30 cellular contexts compared by ENCODE assay signal in genomic region chrX:130145123-130145522, GRCh38. TPM values are rescaled to one million over a fixed set of nuclear protein-coding genes. Genes with fewer than 3 reads are reported as not detected.
"Had no signal": no experiment of that assay in that cellular context is flagged by ENCODE, and none has a peak within 500 bp of the region (broad histone marks: within the 10 kb centered on the region; RNA-seq: fewer than 3 reads in every experiment).

No MANE protein-coding gene starts in this region.

- FAIRE-seq: TTC549 had no signal

- DNase-seq: activated CD4-positive, alpha-beta T cell treated with anti-CD3 and anti-CD28 coated beads for 36 hours; activated CD4-positive, alpha-beta T cell treated with anti-CD3 and anti-CD28 coated beads, Interleukin-2, amount 10 ng/mL, durations not matched to agents 7 days and 5 days; activated CD4-positive, alpha-beta T cell treated with anti-CD3 and anti-CD28 coated beads, Interleukin-2, amount 50 U/mL, for 48 hours; activated CD8-positive, alpha-beta memory T cell treated with anti-CD3 and anti-CD28 coated beads, Interleukin-2, amount 50 U/mL, for 48 hours; activated effector memory CD4-positive, alpha-beta T cell treated with Interleukin-2 at 50 U/mL for 16 hours; activated naive CD4-positive, alpha-beta T cell treated with anti-CD3 and anti-CD28 coated beads, Interleukin-2, amount 50 U/mL, for 16 hours; activated naive CD8-positive, alpha-beta T cell treated with anti-CD3 and anti-CD28 coated beads for 36 hours; activated T-cell treated with anti-CD3 and anti-CD28 coated beads, Interleukin-2, amount 50 U/mL, for 48 hours; amniotic stem cell; aorta; Kasumi-1; MG63; NCI-H1048; NCI-H1105 treated with DMSO at 0.1 percent for 48 hours; NCI-H1436 treated with DMSO at 0.1 percent for 48 hours; NCI-H1694 treated with DMSO at 0.1 percent for 48 hours; NCI-H345; NK-92 treated with Interleukin-12 subunit alpha and Interleukin-12 subunit beta, amount 100 ng/mL, for 24 hours; Peyer's patch; RPMI8226; SHP77 treated with DMSO at 0.1 percent for 48 hours; SK-N-SH had no signal

- H3K9ac ChIP-seq: SK-N-SH had no signal

- H3K9me3 Mint-ChIP-seq: activated CD4-positive, alpha-beta T cell treated with anti-CD3 and anti-CD28 coated beads, Interleukin-2, amount 10 ng/mL, durations not matched to agents 7 days and 5 days; activated naive CD8-positive, alpha-beta T cell treated with anti-CD3 and anti-CD28 coated beads for 36 hours; T-helper 1 cell treated with Interleukin-12 subunit alpha and Interleukin-12 subunit beta and Interleukin-4 antibody, amounts not matched to agents 30 μg/mL and 1 μg/mL, for 36 hours; T-helper 2 cell treated with Interferon-gamma antibody and Interleukin-4, amounts not matched to agents 5 μg/mL and 100 μg/mL, for 36 hours; WTC11 had no signal

- H3K27ac ChIP-seq: Peyer's patch, SJSA1 had no signal

- H3K4me2 ChIP-seq: SK-N-SH had no signal

- ATAC-seq: activated CD4-positive, alpha-beta T cell treated with anti-CD3 and anti-CD28 coated beads for 36 hours; activated CD4-positive, CD25-positive, alpha-beta regulatory T cell treated with anti-CD3 and anti-CD28 coated beads, Interleukin-2, amount 50 U/mL, for 24 hours; WTC11 had no signal

- H3K27me3 ChIP-seq: MG63, Peyer's patch, SJSA1 had no signal

- H3K4me1 Mint-ChIP-seq: activated CD4-positive, alpha-beta T cell treated with anti-CD3 and anti-CD28 coated beads for 36 hours had no signal

- H3K4me3 ChIP-seq: MG63, Peyer's patch, SJSA1 had no signal

- H3K4me3 Mint-ChIP-seq: activated CD4-positive, alpha-beta T cell treated with anti-CD3 and anti-CD28 coated beads for 36 hours; activated CD4-positive, alpha-beta T cell treated with anti-CD3 and anti-CD28 coated beads, Interleukin-2, amount 10 ng/mL, durations not matched to agents 7 days and 5 days; activated naive CD8-positive, alpha-beta T cell treated with anti-CD3 and anti-CD28 coated beads for 36 hours; T-helper 1 cell treated with Interleukin-12 subunit alpha and Interleukin-12 subunit beta and Interleukin-4 antibody, amounts not matched to agents 30 μg/mL and 1 μg/mL, for 36 hours; T-helper 2 cell treated with Interferon-gamma antibody and Interleukin-4, amounts not matched to agents 5 μg/mL and 100 μg/mL, for 36 hours; WTC11 had no signal

- H3K9me3 ChIP-seq: MG63, Peyer's patch, SJSA1, SK-N-SH had no signal

- H3K4me1 ChIP-seq: Peyer's patch, SJSA1 had no signal

- H3K27ac Mint-ChIP-seq: activated CD4-positive, alpha-beta T cell treated with anti-CD3 and anti-CD28 coated beads for 36 hours; activated CD4-positive, alpha-beta T cell treated with anti-CD3 and anti-CD28 coated beads, Interleukin-2, amount 10 ng/mL, durations not matched to agents 7 days and 5 days; activated naive CD8-positive, alpha-beta T cell treated with anti-CD3 and anti-CD28 coated beads for 36 hours; T-helper 1 cell treated with Interleukin-12 subunit alpha and Interleukin-12 subunit beta and Interleukin-4 antibody, amounts not matched to agents 30 μg/mL and 1 μg/mL, for 36 hours; T-helper 2 cell treated with Interferon-gamma antibody and Interleukin-4, amounts not matched to agents 5 μg/mL and 100 μg/mL, for 36 hours; WTC11 had no signal

- H3K27me3 Mint-ChIP-seq: activated CD4-positive, alpha-beta T cell treated with anti-CD3 and anti-CD28 coated beads for 36 hours; activated CD4-positive, alpha-beta T cell treated with anti-CD3 and anti-CD28 coated beads, Interleukin-2, amount 10 ng/mL, durations not matched to agents 7 days and 5 days; activated naive CD8-positive, alpha-beta T cell treated with anti-CD3 and anti-CD28 coated beads for 36 hours had no signal

RNA-seq across cellular contexts. Expression of gene RAB33A, which starts 26.6 kb away (rescaled TPM):
- total RNA-seq: NCI-H460, PC-3 had no signal
